33 cellular contexts compared by ENCODE assay signal in the genomic region with DNA sequence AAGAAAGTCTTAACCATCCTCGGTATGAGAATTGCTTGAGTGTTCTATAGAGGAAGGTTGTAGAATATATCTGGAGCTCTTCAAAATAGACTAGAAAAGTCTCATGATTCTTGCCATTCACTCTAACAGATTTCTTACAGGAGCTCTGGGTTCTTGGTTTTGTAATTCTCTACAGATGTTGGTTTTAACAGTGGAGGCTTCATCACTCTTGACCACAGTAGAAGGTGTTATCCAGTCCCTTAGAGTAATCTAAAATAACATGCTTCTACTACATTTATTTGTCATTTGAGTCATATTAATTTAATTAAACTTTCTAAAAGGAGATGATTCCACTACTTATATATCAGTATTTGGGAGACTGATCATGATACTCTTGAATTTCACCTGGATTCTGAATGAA.
"Had no signal": no experiment of that assay in that cellular context is flagged by ENCODE, and none has a peak within 500 bp of the region (broad histone marks: within the 10 kb centered on the region; RNA-seq: fewer than 3 reads in every experiment).

No MANE protein-coding gene starts in this region.

- H3K4me3 Mint-ChIP-seq: activated CD4-positive, alpha-beta memory T cell treated with anti-CD3 and anti-CD28 coated beads, Interleukin-2, amount 10 ng/mL, durations not matched to agents 7 days and 5 days; activated CD4-positive, alpha-beta T cell treated with anti-CD3 and anti-CD28 coated beads, Interleukin-2, amount 10 ng/mL, durations not matched to agents 7 days and 5 days; activated naive CD8-positive, alpha-beta T cell; activated T-cell treated with anti-CD3 and anti-CD28 coated beads, Interleukin-2, amount 50 U/mL, for 24 hours; activated T-cell treated with anti-CD3 and anti-CD28 coated beads, Interleukin-2, amount 50 U/mL, for 72 hours; T-helper 17 cell; T-helper 2 cell treated with Interferon-gamma antibody and Interleukin-4, amounts not matched to agents 5 μg/mL and 100 μg/mL, for 36 hours had no signal

- H3K27me3 ChIP-seq: brain microvascular endothelial cell, esophagus muscularis mucosa, foreskin keratinocyte, gastrocnemius medialis, heart left ventricle had no signal

- H3K27ac ChIP-seq: brain microvascular endothelial cell, esophagus muscularis mucosa, foreskin keratinocyte, gastrocnemius medialis, heart left ventricle, WERI-Rb-1 had no signal

- H3K9me3 ChIP-seq: esophagus muscularis mucosa, gastrocnemius medialis had no signal

- H3K9me3 Mint-ChIP-seq: effector memory CD8-positive, alpha-beta T cell had no signal

- H3K27me3 Mint-ChIP-seq: activated CD4-positive, alpha-beta memory T cell treated with anti-CD3 and anti-CD28 coated beads, Interleukin-2, amount 10 ng/mL, durations not matched to agents 7 days and 5 days; activated CD4-positive, alpha-beta T cell treated with anti-CD3 and anti-CD28 coated beads, Interleukin-2, amount 10 ng/mL, durations not matched to agents 7 days and 5 days; activated naive CD8-positive, alpha-beta T cell; activated T-cell treated with anti-CD3 and anti-CD28 coated beads, Interleukin-2, amount 50 U/mL, for 24 hours; effector memory CD8-positive, alpha-beta T cell; T-helper 17 cell had no signal

- H3K4me3 ChIP-seq: esophagus muscularis mucosa, gastrocnemius medialis, heart left ventricle had no signal

- H3K4me1 ChIP-seq: esophagus muscularis mucosa had no signal

- DNase-seq: activated CD4-positive, alpha-beta memory T cell treated with anti-CD3 and anti-CD28 coated beads, Interleukin-2, amount 10 ng/mL, durations not matched to agents 7 days and 5 days; activated CD4-positive, alpha-beta T cell treated with anti-CD3 and anti-CD28 coated beads for 1 hour; activated CD4-positive, alpha-beta T cell treated with anti-CD3 and anti-CD28 coated beads for 4 hours; activated CD4-positive, alpha-beta T cell treated with anti-CD3 and anti-CD28 coated beads, Interleukin-2, amount 10 ng/mL, durations not matched to agents 7 days and 5 days; activated CD4-positive, alpha-beta T cell treated with anti-CD3 and anti-CD28 coated beads, Interleukin-2, amount 50 U/mL, for 4 hours; activated CD4-positive, CD25-positive, alpha-beta regulatory T cell; activated CD8-positive, alpha-beta memory T cell treated with anti-CD3 and anti-CD28 coated beads, Interleukin-2, amount 50 U/mL, for 48 hours; activated gamma-delta T cell treated with Interleukin-2 at 50 U/mL for 16 hours; activated naive CD4-positive, alpha-beta T cell treated with anti-CD3 and anti-CD28 coated beads, Interleukin-2, amount 50 U/mL, for 16 hours; activated naive CD4-positive, alpha-beta T cell treated with Interleukin-2 at 50 U/mL for 16 hours; activated T-cell treated with anti-CD3 and anti-CD28 coated beads for 4 hours; activated T-cell treated with anti-CD3 and anti-CD28 coated beads, Interleukin-2, amount 50 U/mL, for 24 hours; activated T-cell treated with anti-CD3 and anti-CD28 coated beads, Interleukin-2, amount 50 U/mL, for 72 hours; amniotic stem cell; anterior cingulate cortex; brain microvascular endothelial cell; cortex of kidney; dermis blood vessel endothelial cell; effector CD4-positive, alpha-beta T cell; effector memory CD8-positive, alpha-beta T cell; erythroblast; foreskin keratinocyte; gastrocnemius medialis; glutamatergic neuron; heart left ventricle; T-helper 17 cell; T1000; WERI-Rb-1 had no signal

- ATAC-seq: activated T-cell treated with anti-CD3 and anti-CD28 coated beads, Interleukin-2, amount 50 U/mL, for 72 hours; effector memory CD8-positive, alpha-beta T cell; foreskin keratinocyte; gastrocnemius medialis; heart left ventricle; T-helper 17 cell had no signal

- FAIRE-seq: astrocyte, bronchial epithelial cell had no signal

- H3K27ac Mint-ChIP-seq: activated CD4-positive, alpha-beta memory T cell treated with anti-CD3 and anti-CD28 coated beads, Interleukin-2, amount 10 ng/mL, durations not matched to agents 7 days and 5 days; activated CD4-positive, alpha-beta T cell treated with anti-CD3 and anti-CD28 coated beads, Interleukin-2, amount 10 ng/mL, durations not matched to agents 7 days and 5 days; activated naive CD8-positive, alpha-beta T cell; activated T-cell treated with anti-CD3 and anti-CD28 coated beads, Interleukin-2, amount 50 U/mL, for 24 hours; activated T-cell treated with anti-CD3 and anti-CD28 coated beads, Interleukin-2, amount 50 U/mL, for 72 hours; T-helper 17 cell; T-helper 2 cell treated with Interferon-gamma antibody and Interleukin-4, amounts not matched to agents 5 μg/mL and 100 μg/mL, for 36 hours had no signal
